17 cellular contexts compared by ENCODE assay signal in the genomic region with DNA sequence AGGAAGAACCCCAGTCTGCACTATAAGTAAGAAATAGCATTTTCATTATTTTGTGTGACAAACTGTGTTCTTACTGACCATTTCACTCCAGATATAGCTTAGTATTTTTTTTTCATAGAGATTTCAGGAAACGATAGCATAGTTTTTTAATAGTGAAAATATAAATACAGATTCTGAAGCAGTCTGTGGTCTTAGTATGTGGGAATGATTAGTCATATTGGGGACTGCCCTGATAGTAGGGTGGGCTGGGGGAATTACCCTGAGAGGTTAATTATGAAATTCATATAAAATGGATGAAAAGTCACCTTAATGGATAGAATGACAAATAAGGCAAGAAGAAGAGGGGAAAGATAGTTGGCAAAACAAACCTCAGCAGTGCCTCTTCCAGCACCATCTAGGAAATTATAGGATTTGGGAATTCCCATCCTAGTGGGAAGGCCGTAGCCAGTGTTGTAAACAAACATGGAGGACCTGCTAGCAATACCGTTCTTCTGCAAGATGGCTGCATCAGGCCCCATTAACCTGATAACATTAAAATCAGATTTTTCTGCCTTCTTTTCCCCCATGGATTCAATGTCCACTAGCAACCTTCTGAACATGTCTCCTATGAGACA. TPM values are rescaled to one million over a fixed set of nuclear protein-coding genes. Genes with fewer than 3 reads are reported as not detected.
DNase-seq lines count a peak whose midpoint lies in the region; ATAC-seq, FAIRE-seq and TF ChIP-seq lines count a peak whose summit lies in the region.
"Had no signal": no experiment of that assay in that cellular context is flagged by ENCODE, and none has a peak within 500 bp of the region (broad histone marks: within the 10 kb centered on the region; RNA-seq: fewer than 3 reads in every experiment).

No MANE protein-coding gene starts in this region.

- peaks cover 27% of the 10 kb centered on the region for H3K4me1 Mint-ChIP-seq in CD8-positive, alpha-beta T cell (ENCODE audit: low read depth)

- no peak overlapping the region for H3K4me3 Mint-ChIP-seq in CD8-positive, alpha-beta T cell
- H3K4me3 Mint-ChIP-seq: activated CD4-positive, alpha-beta T cell treated with anti-CD3 and anti-CD28 coated beads, Interleukin-2, amount 10 ng/mL, durations not matched to agents 7 days and 5 days; T-helper 1 cell treated with Interleukin-12 subunit alpha and Interleukin-12 subunit beta and Interleukin-4 antibody, amounts not matched to agents 30 μg/mL and 1 μg/mL, for 36 hours had no signal

- POLR2A ChIA-PET in CD8-positive, alpha-beta T cell (lab: Charles Lee) = no interaction called here

- no peaks in the 10 kb centered on the region for H3K27me3 ChIP-seq in CD8-positive, alpha-beta T cell (ENCODE audit: insufficient read depth, low read length)
- H3K27me3 ChIP-seq: vagina had no signal

- no peak for DNase-seq in CD8-positive, alpha-beta T cell
- DNase-seq in OCI-M2 (lab: John Stamatoyannopoulos, UW; ENCODE audit: unreplicated experiment) (no peak), SIG-M5 treated with dmso at 0.1 percent for 504 hours (lab: John Stamatoyannopoulos, UW; ENCODE audit: unreplicated experiment) (no peak), frontal cortex (ENCODE audit: low spot score in 2 of 2) (no peak)
- DNase-seq in activated effector memory CD4-positive, alpha-beta T cell treated with Interleukin-2 at 50 U/mL for 16 hours = no peak
- DNase-seq: activated CD4-positive, alpha-beta T cell treated with anti-CD3 and anti-CD28 coated beads, Interleukin-2, amount 10 ng/mL, durations not matched to agents 7 days and 5 days; activated naive CD4-positive, alpha-beta T cell treated with Interleukin-2 at 50 U/mL for 16 hours; GOT3; kidney; NCI-H524 treated with DMSO at 0.1 percent for 48 hours; psoas muscle; RPMI8226 had no signal

- peaks cover 4% of the 10 kb centered on the region for H3K36me3 Mint-ChIP-seq in CD8-positive, alpha-beta T cell

- H3K4me1 ChIP-seq in CD8-positive, alpha-beta T cell (ENCODE audit: insufficient read depth, low read length) = no peaks in the 10 kb centered on the region
- H3K4me1 ChIP-seq: psoas muscle, vagina had no signal

- no peak for TF ChIP-seq CTCF in CD8-positive, alpha-beta T cell (IDR thresholded peaks at IDR 0.05)

- H3K4me3 ChIP-seq in CD8-positive, alpha-beta T cell (ENCODE audit: low read depth, low read length) = no peak overlapping the region
- H3K4me3 ChIP-seq: psoas muscle, vagina had no signal

- no peak for FAIRE-seq in frontal cortex (lab: Jason Lieb, UNC)
- FAIRE-seq: kidney had no signal

- H3K9me3 ChIP-seq in CD8-positive, alpha-beta T cell (ENCODE audit: low read length) = no peaks in the 10 kb centered on the region
- H3K9me3 ChIP-seq: psoas muscle, vagina had no signal

- CTCF ChIA-PET in CD8-positive, alpha-beta T cell (lab: Charles Lee) = interaction anchor here (1.5 kb wide), 1 partner anchor 23 kb away, joined by 3 read pairs; a partner anchor contains a TSS

- no peaks in the 10 kb centered on the region for H3K36me3 ChIP-seq in CD8-positive, alpha-beta T cell (ENCODE audit: insufficient read depth, low read length)
- H3K36me3 ChIP-seq: vagina had no signal

- no peak for ATAC-seq in CD8-positive, alpha-beta T cell
- ATAC-seq in GM18868 (IDR thresholded peaks at IDR 0.05; ENCODE audit: unreplicated experiment) = peak; percentile 50
- peak; percentile 59 for ATAC-seq in HG02610 (IDR thresholded peaks at IDR 0.05; ENCODE audit: unreplicated experiment)
- ATAC-seq in HG03558 (IDR thresholded peaks at IDR 0.05; ENCODE audit: extremely low read depth, unreplicated experiment) = peak; percentile 27
- ATAC-seq: psoas muscle had no signal

- H3K27me3 Mint-ChIP-seq in CD8-positive, alpha-beta T cell (ENCODE audit: low read depth) = no peaks in the 10 kb centered on the region
- H3K27me3 Mint-ChIP-seq: activated CD4-positive, alpha-beta T cell treated with anti-CD3 and anti-CD28 coated beads, Interleukin-2, amount 10 ng/mL, durations not matched to agents 7 days and 5 days had no signal

- intact Hi-C loops in CD8-positive, alpha-beta T cell (cut with DNase I, micrococcal nuclease) = no loop called here

- no peak overlapping the region for H3K27ac ChIP-seq in CD8-positive, alpha-beta T cell (ENCODE audit: low read depth, low read length)
- H3K27ac ChIP-seq: psoas muscle, vagina had no signal

- no peaks in the 10 kb centered on the region for H3K9me3 Mint-ChIP-seq in CD8-positive, alpha-beta T cell
- H3K9me3 Mint-ChIP-seq: T-helper 1 cell treated with Interleukin-12 subunit alpha and Interleukin-12 subunit beta and Interleukin-4 antibody, amounts not matched to agents 30 μg/mL and 1 μg/mL, for 36 hours had no signal

- peak overlapping the region; percentile 1 for H3K27ac Mint-ChIP-seq in CD8-positive, alpha-beta T cell
- H3K27ac Mint-ChIP-seq: activated CD4-positive, alpha-beta T cell treated with anti-CD3 and anti-CD28 coated beads, Interleukin-2, amount 10 ng/mL, durations not matched to agents 7 days and 5 days; T-helper 1 cell treated with Interleukin-12 subunit alpha and Interleukin-12 subunit beta and Interleukin-4 antibody, amounts not matched to agents 30 μg/mL and 1 μg/mL, for 36 hours had no signal

RNA-seq across cellular contexts. Expression of a gene that starts 23.7 kb away (rescaled TPM):
- 100 to 1,000 TPM; 179 to 181 TPM for total RNA-seq in CD8-positive, alpha-beta T cell
- 13.0 TPM for total RNA-seq in frontal cortex

Comparison
In these comparisons a context has a peak if more than half of its experiments do, and no peak if none do; other contexts are left out.
1. RNA of a gene that starts 23.7 kb away (total RNA-seq): 179 to 181 TPM in CD8-positive, alpha-beta T cell; 13.0 TPM in frontal cortex (single experiment); every median in the first group is over 10 times any median in the second.